6 cellular contexts compared by ENCODE assay signal in genomic region chr4:80177793-80178192, GRCh38. TPM values are rescaled to one million over a fixed set of nuclear protein-coding genes. Genes with fewer than 3 reads are reported as not detected.
A peak's percentile ranks its signal among the peaks of the same experiment; 100 is the strongest.
DNase-seq lines count a peak whose midpoint lies in the region; ATAC-seq and TF ChIP-seq lines count a peak whose summit lies in the region.
"Not testable (repeated sequence)": the region's sequence is repeated elsewhere in the genome, so short reads cannot be mapped to it uniquely, and the experiment has no call there.
"Had no signal": no experiment of that assay in that cellular context is flagged by ENCODE, and none has a peak within 500 bp of the region (broad histone marks: within the 10 kb centered on the region; RNA-seq: fewer than 3 reads in every experiment).

No MANE protein-coding gene starts in this region.

- H3K36me3 ChIP-seq in HEK293 (ENCODE audit: control insufficient read depth in 2 of 2, insufficient read depth in 1 of 2, low read length in 2 of 2): not testable (repeated sequence)

- not testable (repeated sequence) for H3K9me3 ChIP-seq in HEK293 (ENCODE audit: control insufficient read depth, insufficient read depth, low read depth, low read length); T-helper 17 cell (ENCODE audit: control insufficient read depth, low read length, poor library complexity, severe bottlenecking)

- H3K27ac Mint-ChIP-seq in T-helper 17 cell: not testable (repeated sequence)
- H3K27ac Mint-ChIP-seq in memory B cell: peak overlapping the region; percentile 55

- peaks cover 31% of the 10 kb centered on the region for H3K4me1 Mint-ChIP-seq in T-helper 17 cell
- peaks cover 49% of the 10 kb centered on the region for H3K4me1 Mint-ChIP-seq in memory B cell

- not testable (repeated sequence) for H3K4me1 ChIP-seq in HEK293 (ENCODE audit: control insufficient read depth, insufficient read depth, low read length)

- H3K36me3 Mint-ChIP-seq in T-helper 17 cell (ENCODE audit: low read depth); memory B cell: not testable (repeated sequence)

- H3K4me3 ChIP-seq in HEK293 (ENCODE audit: low read depth, low read length): not testable (repeated sequence)

- not testable (repeated sequence) for H3K27me3 Mint-ChIP-seq in T-helper 17 cell, memory B cell

- DNase-seq in DMS 273 (lab: John Stamatoyannopoulos, UW; ENCODE audit: unreplicated experiment): peak; percentile 87
- DNase-seq in NCI-H524 treated with DMSO at 0.1 percent for 48 hours (lab: John Stamatoyannopoulos, UW): peak; percentile 35
- DNase-seq in T-helper 17 cell; memory B cell (ENCODE audit: low spot score in 2 of 2): not testable (repeated sequence)

- POLR2A ChIA-PET in HEK293 (lab: Yijun Ruan, JAX): not testable (repeated sequence)

- not testable (repeated sequence) for ATAC-seq in T-helper 17 cell; memory B cell (ENCODE audit: low read depth)

- CTCF ChIA-PET in HEK293 (lab: Yijun Ruan, JAX): not testable (repeated sequence)

- H3K4me3 Mint-ChIP-seq in T-helper 17 cell: peak overlapping the region; percentile 5
- not testable (repeated sequence) for H3K4me3 Mint-ChIP-seq in memory B cell

- H3K27ac ChIP-seq in HEK293 (ENCODE audit: extremely low read depth, low read depth, low read length): not testable (repeated sequence)

- not testable (repeated sequence) for TF ChIP-seq CTCF in HEK293 (tag by site-specific recombination; IDR thresholded peaks at IDR 0.05)

- not testable (repeated sequence) for H3K9me3 Mint-ChIP-seq in memory B cell

TF ChIP-seq in HEK293, 187 proteins besides CTCF, POLR2A, EP300 and RAD21:
- TF ChIP-seq ZNF157 (tag by site-specific recombination; IDR thresholded peaks at IDR 0.05): peak; percentile 90
TF ChIP-seq in HEK293: peak in this region for 1; not testable (repeated sequence) for 186.

RNA-seq across cellular contexts. Expression of gene PRDM8, which starts 19.5 kb away (rescaled TPM):
- 10 to 100 TPM; 10.2 to 20.0 TPM for total RNA-seq in T-helper 17 cell
- total RNA-seq: Caco-2 had no signal
